ENCODE assay signal across 8 cellular contexts in genomic region chr1:225911207-225912130, GRCh38. TPM values are rescaled to one million over a fixed set of nuclear protein-coding genes. Genes with fewer than 3 reads are reported as not detected.
DNase-seq lines count a peak whose midpoint lies in the region; ATAC-seq and TF ChIP-seq lines count a peak whose summit lies in the region.

No MANE protein-coding gene starts in this region.

- peaks cover 7% of the 10 kb centered on the region for H3K4me1 ChIP-seq in colonic mucosa
- peaks cover 4% of the 10 kb centered on the region for H3K4me1 ChIP-seq in lower lobe of right lung

- H3K9me3 ChIP-seq in colonic mucosa (no peaks in the 10 kb centered on the region), lower lobe of right lung (no peaks in the 10 kb centered on the region)

- H3K27me3 ChIP-seq in colonic mucosa (no peaks in the 10 kb centered on the region), lower lobe of right lung (ENCODE audit: low read depth) (no peaks in the 10 kb centered on the region)

- POLR2A ChIA-PET in GM10248 (lab: Yijun Ruan, JAX), result no interaction called here

- CTCF ChIA-PET in GM10248 (lab: Yijun Ruan, JAX), result interaction anchor here (0.7 to 4.3 kb wide), 25 partner anchors 9 to 444 kb away, joined by 3 to 43 read pairs (median 5); partner anchors contain the start of genes LEFTY1, PYCR2, SRP9 and TMEM63A

- peak; percentile 79 for TF ChIP-seq CTCF in GM10248 (IDR thresholded peaks at IDR 0.05; ENCODE audit: control extremely low read depth, extremely low read depth, low read depth, missing control alignments)
- TF ChIP-seq CTCF in colonic mucosa (IDR thresholded peaks at IDR 0.05), result peak; percentile 97
- TF ChIP-seq CTCF in lower lobe of right lung (IDR thresholded peaks at IDR 0.05), result peak; percentile 97

- no peak overlapping the region for H3K27ac ChIP-seq in colonic mucosa
- H3K27ac ChIP-seq in lower lobe of right lung, result no peak overlapping the region

- peak overlapping the region; percentile 24 to 68 for H3K9ac ChIP-seq in colonic mucosa (ENCODE audit: low read depth in 2 of 2, low read length in 2 of 2)

- intact Hi-C loops in colonic mucosa (cut with DNase I) (loop anchor here (2.0 to 5.0 kb wide), 3 partner anchors 64 to 433 kb away; no protein-coding TSS in a partner anchor), lower lobe of right lung (cut with DNase I) (no loop called here)

- no peaks in the 10 kb centered on the region for H3K36me3 ChIP-seq in colonic mucosa
- H3K36me3 ChIP-seq in lower lobe of right lung, result peaks cover 15% of the 10 kb centered on the region

- DNase-seq in GM10248 (ENCODE audit: extremely low spot score), result peak; percentile 82
- peak; percentile 84 for DNase-seq in activated CD4-positive, CD25-positive, alpha-beta regulatory T cell treated with anti-CD3 and anti-CD28 coated beads, Interleukin-2, amount 50 U/mL, for 72 hours
- DNase-seq in colonic mucosa, result peak; percentile 71
- DNase-seq in lower lobe of right lung, result peak; percentile 77
- DNase-seq in stimulated activated CD8-positive, alpha-beta memory T cell treated with anti-CD3 and anti-CD28 coated beads, Interleukin-15, amount 100 ng/mL, for 1 hour (ENCODE audit: low read depth), result peak; percentile 52
- no peak for DNase-seq in NCI-H345 (lab: John Stamatoyannopoulos, UW)

- ATAC-seq in HG02970 (IDR thresholded peaks at IDR 0.05; ENCODE audit: low FRiP score, unreplicated experiment) (peak; percentile 81), lower lobe of right lung (peak; percentile 89 to 92), HG03571 (IDR thresholded peaks at IDR 0.05; ENCODE audit: unreplicated experiment) (no peak)

- H3K4me3 ChIP-seq in colonic mucosa (no peak overlapping the region), lower lobe of right lung (no peak overlapping the region)

RNA-seq across cellular contexts. Expression of gene PYCR2, which starts 12.6 kb away (rescaled TPM):
- total RNA-seq in colonic mucosa, result 10 to 100 TPM; 34.0 to 61.6 TPM
- 73.2 TPM for total RNA-seq in lower lobe of right lung

RNA-seq across cellular contexts. Expression of gene LEFTY1, which starts 22.5 kb away (rescaled TPM):
- total RNA-seq in colonic mucosa (100 to 1,000 TPM; 201 to 211 TPM), lower lobe of right lung (not detected)

RNA-seq across cellular contexts. Expression of gene TMEM63A, which starts 29.3 kb away (rescaled TPM):
- total RNA-seq in colonic mucosa (100 to 1,000 TPM; 124 to 165 TPM), lower lobe of right lung (141 TPM)

RNA-seq across cellular contexts. Expression of gene LEFTY2, which starts 29.6 kb away (rescaled TPM):
- under 1 TPM; 0.12 to 0.53 TPM for total RNA-seq in colonic mucosa
- total RNA-seq in lower lobe of right lung, result 1.2 TPM

Comparison
In these comparisons a context has a peak if more than half of its experiments do, and no peak if none do; other contexts are left out.
1. RNA of gene LEFTY1, which starts 22.5 kb away (total RNA-seq): 201 to 211 TPM in colonic mucosa; not detected in lower lobe of right lung (single experiment); every median in the first group is over 100 times any median in the second.
2. Peak in every context shown above with its lines, with median percentiles within 50 percentile points of each other: CTCF ChIP-seq.